23 cellular contexts compared by ENCODE assay signal in genomic region chr21:44666401-44667320, GRCh38. TPM values are rescaled to one million over a fixed set of nuclear protein-coding genes. Genes with fewer than 3 reads are reported as not detected.
DNase-seq lines count a peak whose midpoint lies in the region; ATAC-seq, FAIRE-seq and TF ChIP-seq lines count a peak whose summit lies in the region.
"Had no signal": no experiment of that assay in that cellular context is flagged by ENCODE, and none has a peak within 500 bp of the region (broad histone marks: within the 10 kb centered on the region; RNA-seq: fewer than 3 reads in every experiment).

Gene KRTAP12-2, minus strand, starts transcription at chr21:44666927. Its CDS starts 41 bp downstream, at chr21:44666886.

- intact Hi-C loops in PC-3 (cut with micrococcal nuclease) (no loop called here), pancreas (cut with DNase I) (no loop called here)

- H3K9me3 ChIP-seq in PC-3 (ENCODE audit: low read length) = peaks cover 4% of the 10 kb centered on the region; the same call in 1 of the 2 replicates
- H3K9me3 ChIP-seq in lung (ENCODE audit: control insufficient read depth in 2 of 2, insufficient read depth in 1 of 2, low read length in 1 of 2) = peaks cover 0 to 8% of the 10 kb centered on the region in 2 donors
- no peaks in the 10 kb centered on the region for H3K9me3 ChIP-seq in pancreas
- H3K9me3 ChIP-seq: BE2C had no signal

- H4K20me1 ChIP-seq in PC-3 (ENCODE audit: low read length) = no peaks in the 10 kb centered on the region

- H3K27me3 ChIP-seq in PC-3 (ENCODE audit: low read length) (no peaks in the 10 kb centered on the region), lung (ENCODE audit: control insufficient read depth, insufficient read depth) (no peaks in the 10 kb centered on the region), pancreas (peaks cover 0 to 6% (median 0%) of the 10 kb centered on the region in 4 donors)

- 68 to 76% methylated on average over 19 of the region's 19 CpGs for WGBS in lung, 2 donors
- WGBS in pancreas, 2 donors = 44 to 54% methylated on average over 19 of the region's 19 CpGs

- no peak within 1 kb of the TSS; the same call in 1 of the 2 replicates for H3K4me2 ChIP-seq in PC-3 (ENCODE audit: low read length)

- TF ChIP-seq CTCF in PC-3 (conservative IDR thresholded peaks at IDR 0.05; ENCODE audit: low read depth, low read length) (no peak), lung (IDR thresholded peaks at IDR 0.05; ENCODE audit: control extremely low read depth, extremely low read depth) (no peak), pancreas (IDR thresholded peaks at IDR 0.05) (no peak)

- H3K27ac ChIP-seq in PC-3 (ENCODE audit: low read length) = no peak within 1 kb of the TSS
- H3K27ac ChIP-seq in lung (ENCODE audit: low read depth in 1 of 2, low read length in 1 of 2) = no peak within 1 kb of the TSS
- H3K27ac ChIP-seq in pancreas = no peak within 1 kb of the TSS
- H3K27ac ChIP-seq: 22Rv1, thoracic aorta had no signal

- BruUV-seq in PC-3 (replicated peaks; lab: Mats Ljungman, UMichigan) = no TSS peak

- no peaks in the 10 kb centered on the region for H3K79me2 ChIP-seq in PC-3 (ENCODE audit: low read length)

- no peaks in the 10 kb centered on the region for H3F3A ChIP-seq in PC-3 (ENCODE audit: low read length, unreplicated experiment)

- no peak for FAIRE-seq in pancreas (lab: Jason Lieb, UNC)
- FAIRE-seq: colon, D721Med, GM12892, HTR-8/SVneo had no signal

- no peak within 1 kb of the TSS for H2AFZ ChIP-seq in PC-3 (ENCODE audit: low read length)

- CTCF ChIA-PET in PC-3 (lab: Charles Lee) = no interaction called here

- no peaks in the 10 kb centered on the region for H3K9me2 ChIP-seq in PC-3 (replicated peaks; ENCODE audit: low read length)

- H3K4me1 ChIP-seq in PC-3 (ENCODE audit: insufficient read depth, low read length) = peaks cover 11% of the 10 kb centered on the region; the same call in 1 of the 2 replicates
- H3K4me1 ChIP-seq in lung (ENCODE audit: control insufficient read depth in 2 of 2, insufficient read depth in 2 of 2, low read length in 2 of 2) = no peaks in the 10 kb centered on the region
- H3K4me1 ChIP-seq in pancreas = no peaks in the 10 kb centered on the region
- H3K4me1 ChIP-seq: BE2C had no signal

- DNase-seq in NCI-H1417 (lab: John Stamatoyannopoulos, UW) (peak in 2 of 3 experiments; percentile 48 to 73), NCI-H1417 treated with DMSO at 0.1 percent for 48 hours (lab: John Stamatoyannopoulos, UW) (no peak), NCI-H1092 (lab: John Stamatoyannopoulos, UW) (peak; percentile 47), PC-3 (peak; percentile 61), lung (ENCODE audit: low spot score) (peak; percentile 24), pancreas (no peak), DMS53 treated with DMSO at 0.1 percent for 48 hours (lab: John Stamatoyannopoulos, UW; ENCODE audit: unreplicated experiment) (no peak)
- DNase-seq: activated CD4-positive, alpha-beta T cell treated with anti-CD3 and anti-CD28 coated beads, Interleukin-2, amount 10 ng/mL, durations not matched to agents 24 days and 14 days; activated naive CD4-positive, alpha-beta T cell treated with anti-CD3 and anti-CD28 coated beads for 36 hours; BE2C; kidney glomerular epithelial cell; midbrain; stimulated activated CD4-positive, alpha-beta T cell treated with anti-CD3 and anti-CD28 coated beads, Interleukin-15, amount 100 ng/mL, for 24 hours had no signal

- POLR2A ChIA-PET in PC-3 (lab: Charles Lee; ENCODE audit: unreplicated experiment) = interaction anchor here (0.6 to 0.7 kb wide), 2 partner anchors 37 to 119 kb away, joined by 3 read pairs; no protein-coding TSS in a partner anchor

- H3K9ac ChIP-seq in PC-3 (ENCODE audit: low read length) = no peak within 1 kb of the TSS

- H3K4me3 ChIP-seq in PC-3 (ENCODE audit: low read length) (no peak within 1 kb of the TSS), lung (no peak within 1 kb of the TSS), pancreas (no peak within 1 kb of the TSS)
- H3K4me3 ChIP-seq: thoracic aorta had no signal

- no peaks in the 10 kb centered on the region; the same call in 1 of the 2 replicates for H3K36me3 ChIP-seq in PC-3 (ENCODE audit: low read depth, low read length)
- no peaks in the 10 kb centered on the region for H3K36me3 ChIP-seq in lung (ENCODE audit: control insufficient read depth in 2 of 2, insufficient read depth in 2 of 2, low read length in 2 of 2)
- no peaks in the 10 kb centered on the region for H3K36me3 ChIP-seq in pancreas
- H3K36me3 ChIP-seq: BE2C, thoracic aorta had no signal

- ATAC-seq in PC-3 = peak; percentile 71
- ATAC-seq in lung (ENCODE audit: insufficient read depth, low FRiP score) = no peak
- ATAC-seq in pancreas = no peak
- ATAC-seq in HG02938 (IDR thresholded peaks at IDR 0.05; ENCODE audit: unreplicated experiment) = no peak
- ATAC-seq: stimulated activated effector memory CD8-positive, alpha-beta T cell treated with anti-CD3 and anti-CD28 coated beads, Interleukin-12 subunit alpha, Interleukin-12 subunit beta, amount 100 ng/mL, for 72 hours had no signal

RNA-seq across cellular contexts. Expression of gene KRTAP12-2, which starts in this region (rescaled TPM):
- total RNA-seq in PC-3 (2014; rRNA removed) = not detected in 2 replicates
- not detected for total RNA-seq in lung
- polyA plus RNA-seq in lung = not detected
- total RNA-seq in pancreas = not detected
- polyA plus RNA-seq in pancreas = not detected
- total RNA-seq: activated CD4-positive, alpha-beta T cell treated with anti-CD3 and anti-CD28 coated beads, Interleukin-2, amount 10 ng/mL, durations not matched to agents 24 days and 14 days; activated naive CD4-positive, alpha-beta T cell treated with anti-CD3 and anti-CD28 coated beads for 36 hours; fibroblast of villous mesenchyme; renal cortical epithelial cell; thoracic aorta had no signal

Comparison
In these comparisons a context has a peak if more than half of its experiments do, and no peak if none do; other contexts are left out.
1. DNase-seq: peak in NCI-H1417 (2 of 3) and NCI-H1092 (single experiment); none in NCI-H1417 treated with DMSO at 0.1 percent for 48 hours (single experiment), pancreas (0 of 6) and DMS53 treated with DMSO at 0.1 percent for 48 hours (single experiment).
2. Peak in DNase-seq and ATAC-seq in PC-3; RNA of the gene not detected or under 1 TPM.
3. Peak in DNase-seq in lung; RNA of the gene not detected or under 1 TPM.